Comparison of ENCODE assay signal across 10 cellular contexts in the genomic region with DNA sequence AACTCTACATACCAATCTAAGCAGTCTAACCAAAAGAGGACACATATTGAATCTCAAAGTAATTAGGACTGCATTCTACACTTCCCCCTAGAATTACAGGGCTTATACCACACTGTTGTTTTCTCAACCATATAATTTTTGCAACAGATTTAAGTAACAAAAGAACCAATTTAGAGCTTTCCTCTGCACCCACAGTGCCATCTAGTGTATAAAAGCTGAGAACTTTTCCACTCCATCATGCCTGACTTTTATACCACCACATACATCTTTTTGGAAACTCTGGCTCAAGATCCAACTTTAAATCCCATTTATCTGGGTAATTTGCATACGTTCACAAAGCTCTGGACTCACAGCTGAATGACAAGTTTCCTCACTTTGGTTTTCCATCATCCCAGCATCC.
DNase-seq lines count a peak whose midpoint lies in the region; ATAC-seq and TF ChIP-seq lines count a peak whose summit lies in the region.
"Had no signal": no experiment of that assay in that cellular context is flagged by ENCODE, and none has a peak within 500 bp of the region (broad histone marks: within the 10 kb centered on the region; RNA-seq: fewer than 3 reads in every experiment).

No MANE protein-coding gene starts in this region.

- no peaks in the 10 kb centered on the region for H3K9me3 Mint-ChIP-seq in glutamatergic neuron (ENCODE audit: unreplicated experiment)
- no peaks in the 10 kb centered on the region for H3K9me3 Mint-ChIP-seq in stimulated activated naive CD8-positive, alpha-beta T cell treated with anti-CD3 and anti-CD28 coated beads, Interleukin-15, amount 100 ng/mL, for 72 hours
- H3K9me3 Mint-ChIP-seq: stimulated activated naive CD8-positive, alpha-beta T cell treated with anti-CD3 and anti-CD28 coated beads, Interleukin-15, Interleukin-2, amounts not matched to agents 100 ng/mL and 50 ng/mL, for 24 hours had no signal

- H3K9me2 ChIP-seq in GM23248 (ENCODE audit: insufficient read depth) (no peaks in the 10 kb centered on the region), SK-N-SH (no peaks in the 10 kb centered on the region)

- DNase-seq in AG10803 (ENCODE audit: low read depth), result peak; percentile 22
- peak; percentile 56 for DNase-seq in GM23248
- peak; percentile 6 for DNase-seq in SK-N-SH
- no peak for DNase-seq in glutamatergic neuron
- DNase-seq in transverse colon, result no peak
- DNase-seq in stimulated activated naive CD8-positive, alpha-beta T cell treated with anti-CD3 and anti-CD28 coated beads, Interleukin-15, amount 100 ng/mL, for 72 hours, result no peak
- no peak for DNase-seq in activated CD4-positive, CD25-positive, alpha-beta regulatory T cell (lab: John Stamatoyannopoulos, UW)

- CTCF ChIA-PET in SK-N-SH (lab: Yijun Ruan, JAX), result interaction anchor here (0.6 to 3.0 kb wide), 21 partner anchors 14 to 1029 kb away, joined by 3 to 52 read pairs (median 3); no protein-coding TSS in a partner anchor

- no peaks in the 10 kb centered on the region for H3K79me2 ChIP-seq in GM23248 (ENCODE audit: insufficient read depth)
- no peaks in the 10 kb centered on the region for H3K79me2 ChIP-seq in SK-N-SH (ENCODE audit: insufficient read depth)

- no peak for TF ChIP-seq POLR2A in transverse colon (IDR thresholded peaks at IDR 0.05)

- ATAC-seq in HG02840 (IDR thresholded peaks at IDR 0.05; ENCODE audit: low FRiP score, unreplicated experiment), result no peak
- no peak for ATAC-seq in stimulated activated naive CD8-positive, alpha-beta T cell treated with anti-CD3 and anti-CD28 coated beads, Interleukin-15, amount 100 ng/mL, for 72 hours

- no peaks in the 10 kb centered on the region for H3F3A ChIP-seq in GM23248 (ENCODE audit: insufficient read depth)
- no peaks in the 10 kb centered on the region for H3F3A ChIP-seq in SK-N-SH (replicated peaks; ENCODE audit: insufficient read depth)

- TF ChIP-seq EP300 in SK-N-SH (IDR thresholded peaks at IDR 0.05; ENCODE audit: borderline replicate concordance in 1 of 2, low read depth in 1 of 2, low read length in 1 of 2), result no peak
- TF ChIP-seq EP300 in transverse colon (IDR thresholded peaks at IDR 0.05; ENCODE audit: low read depth), result no peak

- H3K27me3 Mint-ChIP-seq in glutamatergic neuron (ENCODE audit: unreplicated experiment), result no peaks in the 10 kb centered on the region
- H3K27me3 Mint-ChIP-seq in stimulated activated naive CD8-positive, alpha-beta T cell treated with anti-CD3 and anti-CD28 coated beads, Interleukin-15, amount 100 ng/mL, for 72 hours, result no peaks in the 10 kb centered on the region
- H3K27me3 Mint-ChIP-seq: stimulated activated naive CD8-positive, alpha-beta T cell treated with anti-CD3 and anti-CD28 coated beads, Interleukin-15, Interleukin-2, amounts not matched to agents 100 ng/mL and 50 ng/mL, for 24 hours had no signal

- intact Hi-C loops in transverse colon (cut with DNase I; ENCODE audit: low total_unique reads), result loop anchor here (5.0 kb wide), 1 partner anchor 287 kb away; no protein-coding TSS in a partner anchor

- H3K4me2 ChIP-seq in GM23248 (ENCODE audit: unreplicated experiment) (no peak overlapping the region), SK-N-SH (no peak overlapping the region)

- no peaks in the 10 kb centered on the region for H4K20me1 ChIP-seq in GM23248 (ENCODE audit: insufficient read depth)
- no peaks in the 10 kb centered on the region for H4K20me1 ChIP-seq in SK-N-SH (ENCODE audit: insufficient read depth)

- no peaks in the 10 kb centered on the region for H3K36me3 ChIP-seq in GM23248 (ENCODE audit: low read depth)
- H3K36me3 ChIP-seq in SK-N-SH (replicated peaks in 1 of 2; ENCODE audit: control insufficient read depth in 1 of 2, insufficient read depth in 2 of 2, low read length in 1 of 2), result no peaks in the 10 kb centered on the region
- no peaks in the 10 kb centered on the region for H3K36me3 ChIP-seq in transverse colon

- H3K27me3 ChIP-seq in GM23248 (replicated peaks; ENCODE audit: insufficient read depth), result no peaks in the 10 kb centered on the region
- H3K27me3 ChIP-seq in SK-N-SH (ENCODE audit: insufficient read depth), result no peaks in the 10 kb centered on the region; the same call in 1 of the 2 replicates
- H3K27me3 ChIP-seq in transverse colon, result no peaks in the 10 kb centered on the region

- in situ Hi-C loops in GM23248 (cut with MboI) (no loop called here), transverse colon (cut with MboI; ENCODE audit: low pct_ligation_motif_present in 1 of 4, low pct_unique_long_range_greater_than_20kb in 1 of 4, low sequenced_read_pairs in 3 of 4) (no loop called here)

- TF ChIP-seq RAD21 in SK-N-SH (IDR thresholded peaks at IDR 0.05; ENCODE audit: low read length), result peak; percentile 79

- no peak overlapping the region for H3K4me3 Mint-ChIP-seq in glutamatergic neuron (ENCODE audit: unreplicated experiment)
- H3K4me3 Mint-ChIP-seq in stimulated activated naive CD8-positive, alpha-beta T cell treated with anti-CD3 and anti-CD28 coated beads, Interleukin-15, amount 100 ng/mL, for 72 hours, result no peak overlapping the region
- H3K4me3 Mint-ChIP-seq: stimulated activated naive CD8-positive, alpha-beta T cell treated with anti-CD3 and anti-CD28 coated beads, Interleukin-15, Interleukin-2, amounts not matched to agents 100 ng/mL and 50 ng/mL, for 24 hours had no signal

- H3K9me3 ChIP-seq in GM23248 (ENCODE audit: low read depth) (no peaks in the 10 kb centered on the region), SK-N-SH (no peaks in the 10 kb centered on the region), transverse colon (no peaks in the 10 kb centered on the region)

- H3K9ac ChIP-seq in GM23248 (no peak overlapping the region), SK-N-SH (no peak overlapping the region)

- H3K4me1 Mint-ChIP-seq in glutamatergic neuron (ENCODE audit: low read depth, unreplicated experiment), result peaks cover 3% of the 10 kb centered on the region
- H3K4me1 Mint-ChIP-seq in stimulated activated naive CD8-positive, alpha-beta T cell treated with anti-CD3 and anti-CD28 coated beads, Interleukin-15, amount 100 ng/mL, for 72 hours, result peaks cover 8% of the 10 kb centered on the region

- H3K27ac Mint-ChIP-seq in glutamatergic neuron (ENCODE audit: unreplicated experiment), result no peak overlapping the region
- H3K27ac Mint-ChIP-seq in stimulated activated naive CD8-positive, alpha-beta T cell treated with anti-CD3 and anti-CD28 coated beads, Interleukin-15, amount 100 ng/mL, for 72 hours, result no peak overlapping the region
- H3K27ac Mint-ChIP-seq: stimulated activated naive CD8-positive, alpha-beta T cell treated with anti-CD3 and anti-CD28 coated beads, Interleukin-15, Interleukin-2, amounts not matched to agents 100 ng/mL and 50 ng/mL, for 24 hours had no signal

- H2AFZ ChIP-seq in GM23248 (peak overlapping the region; percentile 56; the same call in 1 of the 2 replicates), SK-N-SH (ENCODE audit: low read depth) (no peak overlapping the region)

- POLR2A ChIA-PET in SK-N-SH (lab: Yijun Ruan, JAX), result no interaction called here

- H3K27ac ChIP-seq in GM23248 (no peak overlapping the region), SK-N-SH (ENCODE audit: low read depth in 2 of 2, low read length in 1 of 2) (no peak overlapping the region), transverse colon (no peak overlapping the region)
- H3K27ac ChIP-seq: HL-60 had no signal

- no peaks in the 10 kb centered on the region for H3K36me3 Mint-ChIP-seq in glutamatergic neuron (ENCODE audit: unreplicated experiment)

- H3K4me1 ChIP-seq in GM23248 (ENCODE audit: insufficient read depth) (no peaks in the 10 kb centered on the region), SK-N-SH (ENCODE audit: control insufficient read depth in 1 of 2, insufficient read depth in 2 of 2, low read depth in 1 of 2, low read length in 1 of 2) (no peaks in the 10 kb centered on the region), transverse colon (no peaks in the 10 kb centered on the region)

- 5 to 12% methylated on average over 1 of the region's 1 CpG for WGBS in GM23248 (ENCODE audit: low coverage in 1 of 2, low lambda C conversion rate in 2 of 2, missing lambda C conversion rate in 2 of 2), 2 experiments
- 0% methylated on average over 1 of the region's 1 CpG for WGBS in SK-N-SH (ENCODE audit: low lambda C conversion rate)
- 14 to 33% methylated on average over 1 of the region's 1 CpG for WGBS in transverse colon (ENCODE audit: low coverage in 1 of 2), 2 donors

- TF ChIP-seq CTCF in AG10803 (conservative IDR thresholded peaks at IDR 0.05; ENCODE audit: low read length), result peak; percentile 60
- peak; percentile 74 for TF ChIP-seq CTCF in SK-N-SH (IDR thresholded peaks at IDR 0.05)
- TF ChIP-seq CTCF in glutamatergic neuron (IDR thresholded peaks at IDR 0.05; ENCODE audit: partially characterized antibody, unreplicated experiment), result peak; percentile 15
- TF ChIP-seq CTCF in transverse colon (IDR thresholded peaks at IDR 0.05), result peak; percentile 35 to 46 (median 38)

- H3K4me3 ChIP-seq in AG10803 (ENCODE audit: low read length), result no peak overlapping the region
- H3K4me3 ChIP-seq in GM23248, result no peak overlapping the region
- H3K4me3 ChIP-seq in SK-N-SH (ENCODE audit: low read depth in 2 of 2, low read length in 1 of 2), result no peak overlapping the region
- no peak overlapping the region for H3K4me3 ChIP-seq in transverse colon

TF ChIP-seq in SK-N-SH, 30 proteins besides CTCF, POLR2A, EP300 and RAD21:
- TF ChIP-seq RFX5 (IDR thresholded peaks at IDR 0.05; ENCODE audit: low read length) (no peak), SMC3 (IDR thresholded peaks at IDR 0.05; ENCODE audit: low read depth, low read length) (peak; percentile 67)

Comparison
In these comparisons a context has a peak if more than half of its experiments do, and no peak if none do; other contexts are left out.
1. DNase-seq: peak in AG10803 (single experiment), GM23248 (single experiment) and SK-N-SH (single experiment); none in glutamatergic neuron (single experiment), transverse colon (single experiment), stimulated activated naive CD8-positive, alpha-beta T cell treated with anti-CD3 and anti-CD28 coated beads, Interleukin-15, amount 100 ng/mL, for 72 hours (0 of 2) and activated CD4-positive, CD25-positive, alpha-beta regulatory T cell (0 of 4).
2. CTCF ChIP-seq: peak in every context shown above with its lines; median percentile 74 in SK-N-SH; 60 in AG10803; 38 in transverse colon; 15 in glutamatergic neuron.